ENCODE assay signal across 12 cellular contexts in genomic region chr13:51230473-51231105, GRCh38. TPM values are rescaled to one million over a fixed set of nuclear protein-coding genes. Genes with fewer than 3 reads are reported as not detected.
DNase-seq lines count a peak whose midpoint lies in the region; ATAC-seq, FAIRE-seq and TF ChIP-seq lines count a peak whose summit lies in the region.
"Had no signal": no experiment of that assay in that cellular context is flagged by ENCODE, and none has a peak within 500 bp of the region (broad histone marks: within the 10 kb centered on the region; RNA-seq: fewer than 3 reads in every experiment).

No MANE protein-coding gene starts in this region.

- H3K9me3 ChIP-seq in H9 (ENCODE audit: control insufficient read depth, low read depth, low read length) = no peaks in the 10 kb centered on the region
- no peaks in the 10 kb centered on the region for H3K9me3 ChIP-seq in small intestine (ENCODE audit: control insufficient read depth, low read depth)

- H3K4me1 ChIP-seq in H9 (ENCODE audit: insufficient read depth, low read length) (peaks cover 11% of the 10 kb centered on the region), small intestine (ENCODE audit: control insufficient read depth in 2 of 2, insufficient read depth in 1 of 2, low read depth in 1 of 2, low read length in 1 of 2) (no peaks in the 10 kb centered on the region)

- no peak overlapping the region for H2BK120ac ChIP-seq in H9 (ENCODE audit: low read depth, low read length, poor library complexity, severe bottlenecking)

- peaks cover 27 to 56% (median 53%) of the 10 kb centered on the region in 3 experiments for H3K36me3 Mint-ChIP-seq in H9 (ENCODE audit: insufficient read depth in 1 of 3, low read depth in 3 of 3)
- H3K36me3 Mint-ChIP-seq in activated naive CD4-positive, alpha-beta T cell treated with anti-CD3 and anti-CD28 coated beads, Interleukin-2, amount 10 ng/mL, durations not matched to agents 7 days and 5 days = no peaks in the 10 kb centered on the region

- no peak overlapping the region for H3T11ph ChIP-seq in H9 (ENCODE audit: low read length)

- H4K20me1 ChIP-seq in H9 (ENCODE audit: control insufficient read depth, insufficient read depth, insufficient read length) = no peaks in the 10 kb centered on the region

- no peak overlapping the region for H3K4ac ChIP-seq in H9 (ENCODE audit: low read depth, low read length)

- ATAC-seq in GM18505 (IDR thresholded peaks at IDR 0.05; ENCODE audit: unreplicated experiment) (no peak), HG03025 (IDR thresholded peaks at IDR 0.05; ENCODE audit: low FRiP score, unreplicated experiment) (no peak)

- no peak overlapping the region for H3K23ac ChIP-seq in H9 (ENCODE audit: insufficient read length, low read depth, low read length)

- CTCF ChIA-PET in activated naive CD4-positive, alpha-beta T cell treated with anti-CD3 and anti-CD28 coated beads, Interleukin-2, amount 10 ng/mL, durations not matched to agents 7 days and 5 days (lab: Charles Lee) = interaction anchor here (1.3 kb wide), 1 partner anchor 57 kb away, joined by 3 read pairs; no protein-coding TSS in a partner anchor

- H2BK12ac ChIP-seq in H9 (ENCODE audit: insufficient read length, low read depth, low read length) = no peak overlapping the region

- H4K91ac ChIP-seq in H9 (ENCODE audit: insufficient read length, low read depth, low read length) = no peak overlapping the region

- no peaks in the 10 kb centered on the region for H3K27me3 ChIP-seq in H9 (ENCODE audit: insufficient read depth, low read length)
- no peaks in the 10 kb centered on the region for H3K27me3 ChIP-seq in small intestine (ENCODE audit: control insufficient read depth in 2 of 2, insufficient read depth in 2 of 2, low read length in 2 of 2)

- H3K4me2 ChIP-seq in H9 (ENCODE audit: insufficient read depth, insufficient read length, low read length) = no peak overlapping the region

- H3K27ac ChIP-seq in H9 (ENCODE audit: insufficient read length, low read depth, low read length) = no peak overlapping the region
- peak overlapping the region in 1 of 2 donors; percentile 84 for H3K27ac ChIP-seq in small intestine (ENCODE audit: low read depth in 1 of 2, low read length in 1 of 2)
- H3K27ac ChIP-seq: RWPE1 had no signal

- H3K4me3 ChIP-seq in cardiac fibroblast (replicated peaks in 1 of 2; ENCODE audit: low read depth in 2 of 2, low read length in 2 of 2) (peak overlapping the region in 1 of 2 donors; percentile 1), small intestine (ENCODE audit: low read depth in 1 of 2, low read length in 2 of 2) (peak overlapping the region in 1 of 2 donors; percentile 23)

- WGBS in H9 (ENCODE audit: extremely low coverage, insufficient read length, low lambda C conversion rate) = no CpG with 5 or more reads among the region's 8 CpGs
- 9 to 17% (median 15%) methylated on average over 8 of the region's 8 CpGs for WGBS in small intestine, 3 donors

- H3K4me1 Mint-ChIP-seq in H9 = peaks cover 59 to 60% of the 10 kb centered on the region in 2 experiments
- no peaks in the 10 kb centered on the region for H3K4me1 Mint-ChIP-seq in activated naive CD4-positive, alpha-beta T cell treated with anti-CD3 and anti-CD28 coated beads, Interleukin-2, amount 10 ng/mL, durations not matched to agents 7 days and 5 days

- peaks cover 3% of the 10 kb centered on the region for H3K79me1 ChIP-seq in H9 (ENCODE audit: insufficient read depth, low read depth, low read length, poor library complexity, severe bottlenecking)

- peak overlapping the region; percentile 55 to 84 (median 76); a peak in 5 of 7 replicates for H3K27ac Mint-ChIP-seq in H9
- H3K27ac Mint-ChIP-seq in activated naive CD4-positive, alpha-beta T cell treated with anti-CD3 and anti-CD28 coated beads, Interleukin-2, amount 10 ng/mL, durations not matched to agents 7 days and 5 days = no peak overlapping the region

- FAIRE-seq in small intestine (lab: Jason Lieb, UNC) = no peak
- FAIRE-seq: G401.6 had no signal

- TF ChIP-seq CTCF in H9 (conservative IDR thresholded peaks at IDR 0.05) = no peak
- no peak for TF ChIP-seq CTCF in cardiac fibroblast (IDR thresholded peaks at IDR 0.05; ENCODE audit: low read depth, low read length)

- no peak overlapping the region for H4K5ac ChIP-seq in H9 (ENCODE audit: insufficient read length, low read depth, low read length)

- no peak overlapping the region for H4K8ac ChIP-seq in H9 (replicated peaks; ENCODE audit: insufficient read length, low read depth, low read length)

- H2BK20ac ChIP-seq in H9 (ENCODE audit: low read depth, low read length, poor library complexity, severe bottlenecking) = no peak overlapping the region

- H3K27me3 Mint-ChIP-seq in H9 (ENCODE audit: low read depth) = no peaks in the 10 kb centered on the region
- peaks cover 59% of the 10 kb centered on the region for H3K27me3 Mint-ChIP-seq in activated naive CD4-positive, alpha-beta T cell treated with anti-CD3 and anti-CD28 coated beads, Interleukin-2, amount 10 ng/mL, durations not matched to agents 7 days and 5 days

- no peak overlapping the region for H3K18ac ChIP-seq in H9 (ENCODE audit: insufficient read length, low read depth, low read length)

- H3K79me2 ChIP-seq in H9 (ENCODE audit: insufficient read depth, low read length) = peaks cover 12% of the 10 kb centered on the region; the same call in 1 of the 2 replicates

- no peak overlapping the region for H2AFZ ChIP-seq in H9 (ENCODE audit: low read length)

- no peaks in the 10 kb centered on the region for H3K36me3 ChIP-seq in small intestine (ENCODE audit: control insufficient read depth in 2 of 2, insufficient read depth in 2 of 2, low read length in 2 of 2)

- H2AK5ac ChIP-seq in H9 (ENCODE audit: insufficient read length, low read length) = no peak overlapping the region

- TF ChIP-seq POLR2A in GM18505 (IDR thresholded peaks at IDR 0.05; ENCODE audit: borderline replicate concordance, extremely low read depth, insufficient read depth, insufficient read length) = no peak

- DNase-seq in H9 (peak; percentile 18), cardiac fibroblast (ENCODE audit: low read depth in 2 of 2) (peak; percentile 36 to 86), iris pigment epithelial cell (ENCODE audit: low read depth) (peak; percentile 47), small intestine (peak; percentile 48), NCI-H524 treated with DMSO at 0.1 percent for 48 hours (lab: John Stamatoyannopoulos, UW) (no peak)
- no peak for DNase-seq in activated naive CD4-positive, alpha-beta T cell treated with anti-CD3 and anti-CD28 coated beads, Interleukin-2, amount 10 ng/mL, durations not matched to agents 7 days and 5 days
- DNase-seq: activated effector memory CD4-positive, alpha-beta T cell treated with anti-CD3 and anti-CD28 coated beads, Interleukin-2, amount 50 U/mL, for 16 hours; kidney glomerular epithelial cell had no signal

- H3K14ac ChIP-seq in H9 (ENCODE audit: insufficient read depth, low read length) = 0 out of 2 replicates have a peak overlapping the region, but pooled peaks have one; percentile 8

- no peak overlapping the region for H3K9ac ChIP-seq in H9 (ENCODE audit: extremely low read depth, insufficient read length, low read length)

- H2BK15ac ChIP-seq in H9 (ENCODE audit: low read depth, low read length) = no peak overlapping the region

- no peak overlapping the region for H3K56ac ChIP-seq in H9 (ENCODE audit: insufficient read length, low read depth, low read length)

- no peak overlapping the region for H3K4me3 Mint-ChIP-seq in H9
- H3K4me3 Mint-ChIP-seq in activated naive CD4-positive, alpha-beta T cell treated with anti-CD3 and anti-CD28 coated beads, Interleukin-2, amount 10 ng/mL, durations not matched to agents 7 days and 5 days = no peak overlapping the region

- no peaks in the 10 kb centered on the region for H3K9me3 Mint-ChIP-seq in H9
- no peaks in the 10 kb centered on the region for H3K9me3 Mint-ChIP-seq in activated naive CD4-positive, alpha-beta T cell treated with anti-CD3 and anti-CD28 coated beads, Interleukin-2, amount 10 ng/mL, durations not matched to agents 7 days and 5 days

- no peaks in the 10 kb centered on the region for H3K23me2 ChIP-seq in H9 (ENCODE audit: insufficient read length, low read depth, low read length, poor library complexity, severe bottlenecking)

- no peak overlapping the region for H2BK5ac ChIP-seq in H9 (ENCODE audit: insufficient read length, low read length)

RNA-seq across cellular contexts. Expression of gene FAM124A, which starts 8.4 kb away (rescaled TPM):
- 40.1 and 41.9 TPM in 2 replicates for total RNA-seq in H9 (2021)
- 1 to 10 TPM in 1 of 3 donors, under 1 TPM in 1, not detected in 1; 0.22 to 1.8 TPM for polyA plus RNA-seq in small intestine

Comparison
In these comparisons a context has a peak if more than half of its experiments do, and no peak if none do; other contexts are left out.
1. DNase-seq: peak in H9 (single experiment), cardiac fibroblast (2 of 2), iris pigment epithelial cell (single experiment) and small intestine (single experiment); none in NCI-H524 treated with DMSO at 0.1 percent for 48 hours (single experiment) and activated naive CD4-positive, alpha-beta T cell treated with anti-CD3 and anti-CD28 coated beads, Interleukin-2, amount 10 ng/mL, durations not matched to agents 7 days and 5 days (single experiment).